14 cellular contexts compared by ENCODE assay signal in the genomic region with DNA sequence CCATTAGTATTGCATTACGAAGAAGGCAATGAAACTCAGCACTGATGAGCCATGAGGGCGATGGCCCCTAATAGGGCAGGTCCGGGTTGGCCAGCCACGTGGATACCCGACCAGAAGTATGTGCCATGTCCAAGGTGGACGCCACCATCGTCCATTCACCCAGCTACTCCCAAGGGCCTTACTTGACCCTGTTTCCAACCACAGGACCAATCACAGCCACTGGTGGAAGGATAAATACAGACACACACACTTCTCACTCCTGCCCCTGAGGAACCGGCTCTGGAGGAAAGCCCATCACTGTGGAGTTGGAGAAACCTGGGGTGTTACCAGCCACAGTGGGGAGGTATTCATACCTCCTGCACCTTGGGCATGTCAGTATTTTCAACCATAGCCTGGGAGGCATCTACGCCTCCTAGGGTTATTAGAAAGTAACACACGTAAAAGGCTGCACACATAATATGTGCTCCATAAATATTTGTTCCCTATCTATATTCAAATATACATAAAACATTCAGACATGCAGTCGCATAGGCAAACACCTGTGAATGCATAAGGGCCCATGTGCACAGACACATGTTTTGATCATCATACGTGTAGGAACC. TPM values are rescaled to one million over a fixed set of nuclear protein-coding genes. Genes with fewer than 3 reads are reported as not detected.
DNase-seq lines count a peak whose midpoint lies in the region; ATAC-seq and TF ChIP-seq lines count a peak whose summit lies in the region.
"Had no signal": no experiment of that assay in that cellular context is flagged by ENCODE, and none has a peak within 500 bp of the region (broad histone marks: within the 10 kb centered on the region; RNA-seq: fewer than 3 reads in every experiment).

No MANE protein-coding gene starts in this region.

- H3K36me3 ChIP-seq in HUES6 (ENCODE audit: control insufficient read depth, insufficient read depth, low read length) (no peaks in the 10 kb centered on the region), lower lobe of right lung (no peaks in the 10 kb centered on the region), thyroid gland (no peaks in the 10 kb centered on the region)

- no peak overlapping the region for H3K9ac ChIP-seq in HUES6 (ENCODE audit: low read length)

- no TSS peak for BruUV-seq in Calu3 (replicated peaks; lab: Mats Ljungman, UMichigan)

- peak overlapping the region; percentile 96 for H3K27ac Mint-ChIP-seq in Calu3 (ENCODE audit: unreplicated experiment)
- no peak overlapping the region for H3K27ac Mint-ChIP-seq in activated naive CD8-positive, alpha-beta T cell treated with anti-CD3 and anti-CD28 coated beads, Interleukin-2, amount 10 ng/mL, durations not matched to agents 7 days and 5 days
- no peak overlapping the region for H3K27ac Mint-ChIP-seq in T-helper 2 cell treated with Interferon-gamma antibody and Interleukin-4, amounts not matched to agents 5 μg/mL and 100 μg/mL, for 36 hours
- H3K27ac Mint-ChIP-seq: CD4-positive, alpha-beta T cell had no signal

- H3K4me1 Mint-ChIP-seq in Calu3 (ENCODE audit: low read depth, unreplicated experiment) = peaks cover 89% of the 10 kb centered on the region
- peaks cover 36% of the 10 kb centered on the region for H3K4me1 Mint-ChIP-seq in activated naive CD8-positive, alpha-beta T cell treated with anti-CD3 and anti-CD28 coated beads, Interleukin-2, amount 10 ng/mL, durations not matched to agents 7 days and 5 days
- H3K4me1 Mint-ChIP-seq in T-helper 2 cell treated with Interferon-gamma antibody and Interleukin-4, amounts not matched to agents 5 μg/mL and 100 μg/mL, for 36 hours (ENCODE audit: low read depth) = peaks cover 17% of the 10 kb centered on the region

- peak overlapping the region; percentile 0; the same call in 1 of the 2 replicates for H3K4me3 ChIP-seq in HUES6 (ENCODE audit: low read depth, low read length)
- no peak overlapping the region for H3K4me3 ChIP-seq in lower lobe of right lung
- no peak overlapping the region for H3K4me3 ChIP-seq in thyroid gland (replicated peaks in 1 of 3)
- H3K4me3 ChIP-seq: GM12878 had no signal

- peaks cover 3% of the 10 kb centered on the region for H3K9me3 Mint-ChIP-seq in Calu3 (ENCODE audit: low read depth, unreplicated experiment)
- H3K9me3 Mint-ChIP-seq in activated naive CD8-positive, alpha-beta T cell treated with anti-CD3 and anti-CD28 coated beads, Interleukin-2, amount 10 ng/mL, durations not matched to agents 7 days and 5 days = no peaks in the 10 kb centered on the region
- H3K9me3 Mint-ChIP-seq in T-helper 2 cell treated with Interferon-gamma antibody and Interleukin-4, amounts not matched to agents 5 μg/mL and 100 μg/mL, for 36 hours = no peaks in the 10 kb centered on the region
- H3K9me3 Mint-ChIP-seq: CD4-positive, alpha-beta T cell had no signal

- H3K9me3 ChIP-seq in HUES6 (ENCODE audit: control insufficient read depth, insufficient read depth, low read depth, low read length) (no peaks in the 10 kb centered on the region), lower lobe of right lung (no peaks in the 10 kb centered on the region), thyroid gland (no peaks in the 10 kb centered on the region)

- CTCF ChIA-PET in Calu3 (lab: Charles Lee) = interaction anchor here (1.1 to 1.4 kb wide), 2 partner anchors 16 to 23 kb away, joined by 3 to 9 read pairs; no protein-coding TSS in a partner anchor

- 92 to 94% methylated on average over 12 of the region's 12 CpGs for WGBS in thyroid gland, 2 donors

- intact Hi-C loops in Calu3 (cut with micrococcal nuclease; ENCODE audit: unreplicated experiment) (no loop called here), lower lobe of right lung (cut with DNase I) (no loop called here), Right ventricle myocardium inferior (cut with DNase I) (no loop called here), thyroid gland (cut with DNase I) (no loop called here)

- POLR2A ChIA-PET in activated naive CD8-positive, alpha-beta T cell treated with anti-CD3 and anti-CD28 coated beads, Interleukin-2, amount 10 ng/mL, durations not matched to agents 7 days and 5 days (lab: Charles Lee) = no interaction called here

- H3K36me3 Mint-ChIP-seq in Calu3 (ENCODE audit: insufficient read depth, unreplicated experiment) = peaks cover 78% of the 10 kb centered on the region
- H3K36me3 Mint-ChIP-seq in activated naive CD8-positive, alpha-beta T cell treated with anti-CD3 and anti-CD28 coated beads, Interleukin-2, amount 10 ng/mL, durations not matched to agents 7 days and 5 days = no peaks in the 10 kb centered on the region
- H3K36me3 Mint-ChIP-seq in T-helper 2 cell treated with Interferon-gamma antibody and Interleukin-4, amounts not matched to agents 5 μg/mL and 100 μg/mL, for 36 hours (ENCODE audit: low read depth) = no peaks in the 10 kb centered on the region

- peaks cover 50% of the 10 kb centered on the region for H3K4me1 ChIP-seq in HUES6 (ENCODE audit: control insufficient read depth, insufficient read depth, low read length)
- H3K4me1 ChIP-seq in lower lobe of right lung = peaks cover 65% of the 10 kb centered on the region
- H3K4me1 ChIP-seq in thyroid gland = peaks cover 6 to 52% of the 10 kb centered on the region in 2 donors

- no peak for ATAC-seq in activated naive CD8-positive, alpha-beta T cell treated with anti-CD3 and anti-CD28 coated beads, Interleukin-2, amount 10 ng/mL, durations not matched to agents 7 days and 5 days (ENCODE audit: low read depth)
- ATAC-seq in lower lobe of right lung = no peak
- no peak for ATAC-seq in Right ventricle myocardium inferior

- TF ChIP-seq CTCF in Calu3 (IDR thresholded peaks at IDR 0.05; ENCODE audit: unreplicated experiment) (peak; percentile 40), lower lobe of right lung (IDR thresholded peaks at IDR 0.05) (no peak), thyroid gland (IDR thresholded peaks at IDR 0.05) (no peak)

- H3K4me3 Mint-ChIP-seq in Calu3 (ENCODE audit: low read depth, unreplicated experiment) = peak overlapping the region; percentile 46
- H3K4me3 Mint-ChIP-seq in activated naive CD8-positive, alpha-beta T cell treated with anti-CD3 and anti-CD28 coated beads, Interleukin-2, amount 10 ng/mL, durations not matched to agents 7 days and 5 days = peak overlapping the region; percentile 54
- no peak overlapping the region for H3K4me3 Mint-ChIP-seq in T-helper 2 cell treated with Interferon-gamma antibody and Interleukin-4, amounts not matched to agents 5 μg/mL and 100 μg/mL, for 36 hours
- H3K4me3 Mint-ChIP-seq: CD4-positive, alpha-beta T cell had no signal

- TF ChIP-seq POLR2A in thyroid gland (IDR thresholded peaks at IDR 0.05) = no peak

- H3K27me3 Mint-ChIP-seq in Calu3 (ENCODE audit: unreplicated experiment) = no peaks in the 10 kb centered on the region
- H3K27me3 Mint-ChIP-seq in activated naive CD8-positive, alpha-beta T cell treated with anti-CD3 and anti-CD28 coated beads, Interleukin-2, amount 10 ng/mL, durations not matched to agents 7 days and 5 days = peaks cover 4% of the 10 kb centered on the region
- H3K27me3 Mint-ChIP-seq in T-helper 2 cell treated with Interferon-gamma antibody and Interleukin-4, amounts not matched to agents 5 μg/mL and 100 μg/mL, for 36 hours (ENCODE audit: low read depth) = peaks cover 4% of the 10 kb centered on the region

- H3K27ac ChIP-seq in HUES6 (ENCODE audit: low read depth, low read length) (peak overlapping the region; percentile 35; the same call in 1 of the 2 replicates), lower lobe of right lung (peak overlapping the region; percentile 96), thyroid gland (no peak overlapping the region)

- DNase-seq in Calu3 (no peak), lower lobe of right lung (no peak), Right ventricle myocardium inferior (ENCODE audit: missing footprints) (no peak), thyroid gland (no peak)
- no peak for DNase-seq in activated naive CD8-positive, alpha-beta T cell treated with anti-CD3 and anti-CD28 coated beads, Interleukin-2, amount 10 ng/mL, durations not matched to agents 7 days and 5 days
- DNase-seq in T-helper 2 cell treated with Interferon-gamma antibody and Interleukin-4, amounts not matched to agents 5 μg/mL and 100 μg/mL, for 36 hours (ENCODE audit: low spot score) = no peak
- DNase-seq: caudate nucleus, KG1, NCI-H187 had no signal

- H3K27me3 ChIP-seq in HUES6 (ENCODE audit: control insufficient read depth, insufficient read depth, low read length) (no peaks in the 10 kb centered on the region; the same call in 1 of the 2 replicates), lower lobe of right lung (ENCODE audit: low read depth) (no peaks in the 10 kb centered on the region), thyroid gland (no peaks in the 10 kb centered on the region)

RNA-seq across cellular contexts. Expression of gene ITGA3, which starts 5.4 kb away (rescaled TPM):
- 539 and 709 TPM in 2 replicates for total RNA-seq in Calu3 (2022)
- 10 to 100 TPM in 1 of 2 experiments, 1 to 10 TPM in 1; 6.9 to 14.0 TPM for total RNA-seq in activated naive CD8-positive, alpha-beta T cell treated with anti-CD3 and anti-CD28 coated beads, Interleukin-2, amount 10 ng/mL, durations not matched to agents 7 days and 5 days
- 162 TPM for total RNA-seq in lower lobe of right lung
- total RNA-seq in Right ventricle myocardium inferior = 16.4 TPM
- 100 to 1,000 TPM; 145 to 246 (median 172) TPM for total RNA-seq in thyroid gland

RNA-seq across cellular contexts. Expression of gene PDK2, which starts 44.6 kb away (rescaled TPM):
- total RNA-seq in Calu3 (2022) (29.5 and 39.1 TPM in 2 replicates), lower lobe of right lung (35.7 TPM), Right ventricle myocardium inferior (260 TPM), thyroid gland (10 to 100 TPM; 42.5 to 79.3 (median 64.5) TPM)
- total RNA-seq in activated naive CD8-positive, alpha-beta T cell treated with anti-CD3 and anti-CD28 coated beads, Interleukin-2, amount 10 ng/mL, durations not matched to agents 7 days and 5 days = 10 to 100 TPM; 24.1 to 26.4 TPM

RNA-seq across cellular contexts. Expression of gene DLX3, which starts 55.5 kb away (rescaled TPM):
- total RNA-seq in Calu3 (2022) (not detected in 2 replicates), lower lobe of right lung (0.38 TPM), Right ventricle myocardium inferior (not detected), thyroid gland (1 to 10 TPM; 1.8 to 2.4 (median 2.1) TPM)
- total RNA-seq in activated naive CD8-positive, alpha-beta T cell treated with anti-CD3 and anti-CD28 coated beads, Interleukin-2, amount 10 ng/mL, durations not matched to agents 7 days and 5 days = not detected
- total RNA-seq: CD4-positive, alpha-beta T cell; endothelial cell of umbilical vein; GM12878; urinary bladder had no signal

Comparison
In these comparisons a context has a peak if more than half of its experiments do, and no peak if none do; other contexts are left out.
1. H3K27ac ChIP-seq: peak in HUES6 (single experiment) and lower lobe of right lung (single experiment); none in thyroid gland (0 of 3).